Comparison of ENCODE assay signal across 18 cellular contexts in genomic region chr12:23781118-23781517, GRCh38.
"Had no signal": no experiment of that assay in that cellular context is flagged by ENCODE, and none has a peak within 500 bp of the region (broad histone marks: within the 10 kb centered on the region; RNA-seq: fewer than 3 reads in every experiment).

No MANE protein-coding gene starts in this region.

- H3K27ac ChIP-seq: RWPE1 had no signal

- DNase-seq: Karpas-422, KG1, MM.1S, NCI-H1092 treated with DMSO at 0.1 percent for 48 hours, NCI-H1436, NCI-H187, NCI-H2029, NCI-H2081 treated with DMSO at 0.1 percent for 48 hours, NCI-H2171, NCI-H226, NCI-H446, NCI-H510A, NCI-H524 treated with DMSO at 0.1 percent for 48 hours, NCI-H69, NCI-H774, PC-3, SHP77 had no signal
